In the genomic region with DNA sequence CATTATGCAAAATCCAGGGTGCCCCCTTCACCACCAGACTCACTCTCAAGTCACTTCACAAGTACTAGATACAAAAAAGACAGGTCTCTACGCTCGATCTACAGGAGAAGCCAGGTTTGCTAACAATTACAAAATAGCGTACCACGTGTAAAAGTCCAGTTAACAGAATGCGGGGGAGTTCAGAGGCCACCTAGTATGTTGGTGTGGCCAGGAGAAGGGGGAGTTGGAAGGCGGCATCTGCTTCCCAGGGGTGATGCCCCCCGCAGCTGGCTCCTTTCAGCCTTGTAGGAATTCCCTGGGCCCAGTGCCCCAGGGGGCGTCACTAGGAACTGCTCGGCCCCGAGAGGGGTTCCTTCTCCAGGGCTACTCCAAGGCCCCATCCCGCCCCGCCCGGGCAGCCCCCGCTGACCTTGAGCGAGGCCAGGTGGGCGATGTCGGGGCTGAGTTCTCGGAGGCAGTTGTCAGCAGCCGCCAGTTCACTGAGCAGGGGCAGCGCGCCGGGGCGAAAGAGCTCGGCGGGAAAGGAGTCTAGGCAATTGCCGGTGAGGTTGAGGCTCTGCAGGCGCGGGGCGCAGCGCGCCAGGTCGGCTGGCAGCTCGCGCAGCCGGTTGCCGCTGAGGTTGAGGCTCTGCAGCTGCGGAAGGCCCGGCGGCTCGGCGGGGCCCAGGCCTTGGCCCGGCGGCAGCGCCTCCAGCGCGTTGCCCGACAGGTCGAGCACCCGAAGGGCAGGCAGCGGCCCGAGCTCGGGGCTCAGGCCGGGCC, we compare ENCODE assay signal across 8 cellular contexts. TPM values are rescaled to one million over a fixed set of nuclear protein-coding genes. Genes with fewer than 3 reads are reported as not detected.
DNase-seq lines count a peak whose midpoint lies in the region; ATAC-seq and TF ChIP-seq lines count a peak whose summit lies in the region.

No MANE protein-coding gene starts in this region.

- no peak for TF ChIP-seq RAD21 in Ishikawa (IDR thresholded peaks at IDR 0.05; ENCODE audit: low read depth)

- TF ChIP-seq EP300 in Ishikawa (IDR thresholded peaks at IDR 0.05; ENCODE audit: borderline replicate concordance): no peak

- no peak for ATAC-seq in naive thymus-derived CD8-positive, alpha-beta T cell

- no peak for TF ChIP-seq CTCF in coronary artery (IDR thresholded peaks at IDR 0.05)

- peaks cover 38% of the 10 kb centered on the region for H3K36me3 Mint-ChIP-seq in activated T-cell treated with anti-CD3 and anti-CD28 coated beads, Interleukin-2, amount 50 U/mL, for 24 hours (ENCODE audit: low read depth)
- peaks cover 1 to 12% (median 5%) of the 10 kb centered on the region in 3 donors for H3K36me3 Mint-ChIP-seq in naive thymus-derived CD8-positive, alpha-beta T cell

- POLR2A ChIA-PET in naive thymus-derived CD8-positive, alpha-beta T cell (lab: Charles Lee): interaction anchor here (0.6 to 2.2 kb wide), 9 partner anchors 8 to 107 kb away, joined by 3 to 15 read pairs (median 5); partner anchors contain the start of gene C1orf174

- H3K9me3 Mint-ChIP-seq in activated T-cell treated with anti-CD3 and anti-CD28 coated beads, Interleukin-2, amount 50 U/mL, for 24 hours: no peaks in the 10 kb centered on the region
- peaks cover 0 to 10% (median 0%) of the 10 kb centered on the region in 9 donors for H3K9me3 Mint-ChIP-seq in naive thymus-derived CD8-positive, alpha-beta T cell

- no peak for DNase-seq in activated T-cell treated with anti-CD3 and anti-CD28 coated beads, Interleukin-2, amount 50 U/mL, for 24 hours
- no peak for DNase-seq in activated T-cell treated with anti-CD3 and anti-CD28 coated beads, Interleukin-2, amount 50 U/mL, for 1 hour
- DNase-seq in coronary artery (ENCODE audit: low spot score): no peak
- peak in 1 of 10 donors; percentile 58 for DNase-seq in naive thymus-derived CD8-positive, alpha-beta T cell
- no peak for DNase-seq in activated effector memory CD4-positive, alpha-beta T cell treated with Interleukin-2 at 50 U/mL for 16 hours
- no peak for DNase-seq in anterior cingulate cortex (lab: John Stamatoyannopoulos, UW)
- DNase-seq in HCEC 1CT: no peak

- H3K4me3 ChIP-seq in coronary artery: peak overlapping the region; percentile 99

- H3K4me1 Mint-ChIP-seq in activated T-cell treated with anti-CD3 and anti-CD28 coated beads, Interleukin-2, amount 50 U/mL, for 24 hours (ENCODE audit: low read depth): peaks cover 49% of the 10 kb centered on the region
- peaks cover 15 to 53% (median 43%) of the 10 kb centered on the region in 4 donors for H3K4me1 Mint-ChIP-seq in naive thymus-derived CD8-positive, alpha-beta T cell

- peaks cover 11% of the 10 kb centered on the region for H3K27me3 Mint-ChIP-seq in activated T-cell treated with anti-CD3 and anti-CD28 coated beads, Interleukin-2, amount 50 U/mL, for 24 hours
- H3K27me3 Mint-ChIP-seq in naive thymus-derived CD8-positive, alpha-beta T cell: peaks cover 1 to 12% (median 4%) of the 10 kb centered on the region in 5 donors

- peak overlapping the region; percentile 62 for H3K27ac Mint-ChIP-seq in activated T-cell treated with anti-CD3 and anti-CD28 coated beads, Interleukin-2, amount 50 U/mL, for 24 hours
- H3K27ac Mint-ChIP-seq in naive thymus-derived CD8-positive, alpha-beta T cell: peak overlapping the region in 9 of 10 donors; percentile 19 to 88 (median 37)

- peak overlapping the region; percentile 83 for H3K4me3 Mint-ChIP-seq in activated T-cell treated with anti-CD3 and anti-CD28 coated beads, Interleukin-2, amount 50 U/mL, for 24 hours
- peak overlapping the region; percentile 74 to 91 (median 84) for H3K4me3 Mint-ChIP-seq in naive thymus-derived CD8-positive, alpha-beta T cell

- peak overlapping the region; percentile 49 to 84 for H3K27ac ChIP-seq in coronary artery

TF ChIP-seq in Ishikawa, 13 proteins besides CTCF, POLR2A, EP300 and RAD21:
- TF ChIP-seq NFIC (IDR thresholded peaks at IDR 0.05): no peak
- TF ChIP-seq CEBPB (IDR thresholded peaks at IDR 0.05): peak; percentile 27; the same call in 1 of the 2 replicates

RNA-seq across cellular contexts. Expression of gene LRRC47, which starts 0.7 kb away (rescaled TPM):
- 10 to 100 TPM; 46.0 to 52.6 TPM for total RNA-seq in naive thymus-derived CD8-positive, alpha-beta T cell
- 10 to 100 TPM; 23.9 to 34.9 (median 34.6) TPM for polyA plus RNA-seq in naive thymus-derived CD8-positive, alpha-beta T cell

RNA-seq across cellular contexts. Expression of gene SMIM1, which starts 23.1 kb away (rescaled TPM):
- total RNA-seq in naive thymus-derived CD8-positive, alpha-beta T cell: 1 to 10 TPM; 2.8 to 5.7 TPM
- 1 to 10 TPM; 1.3 to 2.3 (median 1.4) TPM for polyA plus RNA-seq in naive thymus-derived CD8-positive, alpha-beta T cell

RNA-seq across cellular contexts. Expression of gene CCDC27, which starts 43.4 kb away (rescaled TPM):
- not detected for total RNA-seq in naive thymus-derived CD8-positive, alpha-beta T cell
- polyA plus RNA-seq in naive thymus-derived CD8-positive, alpha-beta T cell: not detected
